ENCODE assay signal across 1 cellular context in the genomic region with DNA sequence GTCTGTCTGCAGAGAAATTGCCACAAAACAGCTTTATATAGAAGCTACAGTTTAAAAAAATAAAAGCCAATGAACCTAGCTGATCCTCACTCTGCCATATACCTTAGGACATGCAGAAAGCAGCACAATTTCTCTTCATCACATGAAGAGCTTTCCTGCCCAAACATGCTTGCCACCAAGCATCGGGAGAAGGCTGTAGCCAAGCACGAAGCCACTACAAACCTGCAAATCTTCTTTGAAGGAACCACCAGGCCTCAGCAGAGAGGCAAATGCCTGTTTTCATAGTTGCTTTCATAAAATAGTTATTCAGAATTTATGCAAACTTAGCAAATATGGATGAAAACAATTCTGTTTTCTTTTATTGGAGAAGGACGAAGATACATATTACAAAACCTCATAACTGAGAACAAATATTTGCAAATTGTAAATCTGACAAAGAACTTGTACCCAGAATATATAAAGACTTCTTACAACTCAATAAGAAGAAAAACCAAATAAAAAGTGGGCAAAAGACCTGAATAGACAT.
TF ChIP-seq lines count a peak whose summit lies in the region.

No MANE protein-coding gene starts in this region.

TF ChIP-seq in K562, 482 proteins besides CTCF, POLR2A, EP300 and RAD21 (continued from another document):
- TF ChIP-seq MAFG (tag; conservative IDR thresholded peaks at IDR 0.05), result 0 out of 2 replicates have a peak, but pooled peaks have one; percentile 16
- peak; percentile 78 for TF ChIP-seq ZNF316 (IDR thresholded peaks at IDR 0.05)
- TF ChIP-seq WHSC1 (IDR thresholded peaks at IDR 0.05; ENCODE audit: low read length), result no peak
- no peak for TF ChIP-seq MEF2A (IDR thresholded peaks at IDR 0.05; ENCODE audit: control insufficient read depth, low read depth, low read length)
